In genomic region chr14:61532818-61533217, GRCh38 we compare ENCODE assay signal across 16 cellular contexts.
DNase-seq lines count a peak whose midpoint lies in the region; ATAC-seq and TF ChIP-seq lines count a peak whose summit lies in the region.
"Had no signal": no experiment of that assay in that cellular context is flagged by ENCODE, and none has a peak within 500 bp of the region (broad histone marks: within the 10 kb centered on the region; RNA-seq: fewer than 3 reads in every experiment).

No MANE protein-coding gene starts in this region.

- H3K4me3 ChIP-seq in OCI-LY1 (ENCODE audit: low read depth, low read length, poor library complexity, severe bottlenecking), result no peak overlapping the region
- no peak overlapping the region for H3K4me3 ChIP-seq in colonic mucosa
- no peak overlapping the region for H3K4me3 ChIP-seq in trophoblast cell (ENCODE audit: low read depth, low read length)
- H3K4me3 ChIP-seq: neural progenitor cell had no signal

- H4K8ac ChIP-seq in trophoblast cell (ENCODE audit: low read depth, low read length), result peak overlapping the region; percentile 63

- H3K9me3 Mint-ChIP-seq in activated CD8-positive, alpha-beta memory T cell treated with anti-CD3 and anti-CD28 coated beads, Interleukin-2, amount 10 ng/mL, durations not matched to agents 7 days and 5 days (ENCODE audit: low read depth), result peaks cover 5% of the 10 kb centered on the region
- H3K9me3 Mint-ChIP-seq: neural progenitor cell had no signal

- H2BK120ac ChIP-seq in trophoblast cell (ENCODE audit: insufficient read depth, low read length, poor library complexity), result no peak overlapping the region

- H4K12ac ChIP-seq in trophoblast cell (ENCODE audit: low read depth, low read length), result no peak overlapping the region

- no peaks in the 10 kb centered on the region for H4K20me1 ChIP-seq in OCI-LY1 (ENCODE audit: insufficient read depth, low read length)

- no CpG with 5 or more reads among the region's 6 CpGs for WGBS in trophoblast cell (ENCODE audit: extremely low coverage, insufficient coverage, insufficient read length)

- peak overlapping the region; percentile 93 for H2BK12ac ChIP-seq in trophoblast cell (ENCODE audit: low read length)

- no peak overlapping the region for H3K27ac ChIP-seq in OCI-LY1 (ENCODE audit: low read depth, low read length, poor library complexity, severe bottlenecking)
- peak overlapping the region; percentile 75 for H3K27ac ChIP-seq in colonic mucosa
- no peak overlapping the region for H3K27ac ChIP-seq in trophoblast cell (ENCODE audit: low read depth, low read length)
- H3K27ac ChIP-seq: neural progenitor cell had no signal

- peaks cover 34% of the 10 kb centered on the region for H3K4me1 ChIP-seq in OCI-LY1 (ENCODE audit: insufficient read depth, low read length, severe bottlenecking)
- peaks cover 21% of the 10 kb centered on the region for H3K4me1 ChIP-seq in colonic mucosa
- peaks cover 24 to 30% of the 10 kb centered on the region in 2 experiments for H3K4me1 ChIP-seq in trophoblast cell (ENCODE audit: control insufficient read depth in 1 of 2, insufficient read depth in 2 of 2, low read length in 2 of 2)

- no peak overlapping the region for H3K23ac ChIP-seq in trophoblast cell (ENCODE audit: low read length)

- peaks cover 23% of the 10 kb centered on the region for H3K79me1 ChIP-seq in trophoblast cell (ENCODE audit: low read length)

- peak overlapping the region; percentile 88 for H2AK5ac ChIP-seq in trophoblast cell (ENCODE audit: low read length)

- H3K27me3 Mint-ChIP-seq in activated CD8-positive, alpha-beta memory T cell treated with anti-CD3 and anti-CD28 coated beads, Interleukin-2, amount 10 ng/mL, durations not matched to agents 7 days and 5 days, result no peaks in the 10 kb centered on the region

- peak overlapping the region; percentile 39 for H3K4ac ChIP-seq in trophoblast cell (ENCODE audit: low read depth, low read length)

- H3K27me3 ChIP-seq in OCI-LY1 (ENCODE audit: insufficient read depth, low read length) (no peaks in the 10 kb centered on the region), colonic mucosa (no peaks in the 10 kb centered on the region), trophoblast cell (ENCODE audit: insufficient read depth, low read length) (no peaks in the 10 kb centered on the region)
- H3K27me3 ChIP-seq: neural progenitor cell had no signal

- H3K4me1 Mint-ChIP-seq in activated CD8-positive, alpha-beta memory T cell treated with anti-CD3 and anti-CD28 coated beads, Interleukin-2, amount 10 ng/mL, durations not matched to agents 7 days and 5 days, result peaks cover 87% of the 10 kb centered on the region

- no peak overlapping the region for H2BK5ac ChIP-seq in trophoblast cell (ENCODE audit: low read depth, low read length, poor library complexity)

- H3K79me2 ChIP-seq in OCI-LY1 (ENCODE audit: insufficient read depth, low read length), result no peaks in the 10 kb centered on the region
- H3K79me2 ChIP-seq in trophoblast cell (ENCODE audit: control insufficient read depth, insufficient read depth, low read length, poor library complexity), result no peaks in the 10 kb centered on the region

- peak overlapping the region; percentile 97 for H3K18ac ChIP-seq in trophoblast cell (ENCODE audit: low read length)

- H3K27ac Mint-ChIP-seq in activated CD8-positive, alpha-beta memory T cell treated with anti-CD3 and anti-CD28 coated beads, Interleukin-2, amount 10 ng/mL, durations not matched to agents 7 days and 5 days, result no peak overlapping the region
- H3K27ac Mint-ChIP-seq: neural progenitor cell had no signal

- H3K36me3 Mint-ChIP-seq in activated CD8-positive, alpha-beta memory T cell treated with anti-CD3 and anti-CD28 coated beads, Interleukin-2, amount 10 ng/mL, durations not matched to agents 7 days and 5 days, result peaks cover 85% of the 10 kb centered on the region
- H3K36me3 Mint-ChIP-seq: neural progenitor cell had no signal

- no peak for TF ChIP-seq CTCF in OCI-LY1 (IDR thresholded peaks at IDR 0.05; ENCODE audit: low read length)
- TF ChIP-seq CTCF in colonic mucosa (IDR thresholded peaks at IDR 0.05), result no peak

- H2AFZ ChIP-seq in OCI-LY1 (ENCODE audit: low read length) (no peak overlapping the region), trophoblast cell (ENCODE audit: insufficient read depth, low read length, poor library complexity) (no peak overlapping the region)
- H2AFZ ChIP-seq: neural progenitor cell had no signal

- peak; percentile 53 for DNase-seq in activated CD8-positive, alpha-beta memory T cell treated with anti-CD3 and anti-CD28 coated beads for 24 hours
- no peak for DNase-seq in activated CD8-positive, alpha-beta memory T cell treated with anti-CD3 and anti-CD28 coated beads, Interleukin-2, amount 10 ng/mL, durations not matched to agents 7 days and 5 days
- DNase-seq in colonic mucosa (no peak), trophoblast cell (no peak), NCI-H2029 (lab: John Stamatoyannopoulos, UW) (no peak), NCI-H1930 (lab: John Stamatoyannopoulos, UW) (no peak)
- DNase-seq: activated CD4-positive, CD25-positive, alpha-beta regulatory T cell; effector CD4-positive, alpha-beta T cell; head of caudate nucleus; NCI-H187 treated with DMSO at 0.1 percent for 48 hours; SHP77 treated with DMSO at 0.1 percent for 48 hours; stimulated activated naive CD4-positive, alpha-beta T cell treated with Interleukin-2 at 50 U/mL for 16 hours had no signal

- intact Hi-C loops in colonic mucosa (cut with DNase I), result no loop called here

- H3K9me3 ChIP-seq in OCI-LY1 (ENCODE audit: low read length), result no peaks in the 10 kb centered on the region
- no peaks in the 10 kb centered on the region for H3K9me3 ChIP-seq in colonic mucosa
- no peaks in the 10 kb centered on the region for H3K9me3 ChIP-seq in trophoblast cell (ENCODE audit: insufficient read depth, low read depth, low read length)

- H3K4me2 ChIP-seq in OCI-LY1 (ENCODE audit: low read length), result peak overlapping the region; percentile 10; the same call in 1 of the 2 replicates
- H3K4me2 ChIP-seq in trophoblast cell (ENCODE audit: low read length), result no peak overlapping the region
- H3K4me2 ChIP-seq: neural progenitor cell had no signal

- ATAC-seq in activated CD8-positive, alpha-beta memory T cell treated with anti-CD3 and anti-CD28 coated beads, Interleukin-2, amount 10 ng/mL, durations not matched to agents 7 days and 5 days, result no peak
- ATAC-seq in HG02642 (IDR thresholded peaks at IDR 0.05; ENCODE audit: poor library complexity, unreplicated experiment), result no peak

- H4K91ac ChIP-seq in trophoblast cell (ENCODE audit: low read depth, low read length), result peak overlapping the region; percentile 45

- H3K9ac ChIP-seq in OCI-LY1 (ENCODE audit: low read length) (no peak overlapping the region), colonic mucosa (ENCODE audit: low read depth in 2 of 2, low read length in 2 of 2) (peak overlapping the region in 1 of 2 donors; percentile 7), trophoblast cell (ENCODE audit: low read length) (peak overlapping the region; percentile 4)
- H3K9ac ChIP-seq: neural progenitor cell had no signal

- H3K36me3 ChIP-seq in OCI-LY1 (ENCODE audit: insufficient read depth, low read length) (no peaks in the 10 kb centered on the region), colonic mucosa (no peaks in the 10 kb centered on the region), trophoblast cell (ENCODE audit: control insufficient read depth in 1 of 2, insufficient read depth in 2 of 2, low read length in 2 of 2) (peaks cover 10 to 19% of the 10 kb centered on the region in 2 experiments)
- H3K36me3 ChIP-seq: neural progenitor cell had no signal

- no peaks in the 10 kb centered on the region for H3K9me2 ChIP-seq in OCI-LY1 (ENCODE audit: low read depth, low read length)

- CTCF ChIA-PET in activated CD8-positive, alpha-beta memory T cell treated with anti-CD3 and anti-CD28 coated beads, Interleukin-2, amount 10 ng/mL, durations not matched to agents 7 days and 5 days (lab: Charles Lee), result interaction anchor here (1.3 kb wide), 1 partner anchor 57 kb away, joined by 3 read pairs; no protein-coding TSS in a partner anchor

- peak overlapping the region; percentile 68 for H3K14ac ChIP-seq in trophoblast cell (ENCODE audit: low read length)

- H3K4me3 Mint-ChIP-seq in activated CD8-positive, alpha-beta memory T cell treated with anti-CD3 and anti-CD28 coated beads, Interleukin-2, amount 10 ng/mL, durations not matched to agents 7 days and 5 days, result no peak overlapping the region
- H3K4me3 Mint-ChIP-seq: CD14-positive monocyte, neural progenitor cell had no signal

- H3F3A ChIP-seq in OCI-LY1 (ENCODE audit: insufficient read depth, low read length), result no peaks in the 10 kb centered on the region
